ENCODE assay signal across 19 cellular contexts in the genomic region with DNA sequence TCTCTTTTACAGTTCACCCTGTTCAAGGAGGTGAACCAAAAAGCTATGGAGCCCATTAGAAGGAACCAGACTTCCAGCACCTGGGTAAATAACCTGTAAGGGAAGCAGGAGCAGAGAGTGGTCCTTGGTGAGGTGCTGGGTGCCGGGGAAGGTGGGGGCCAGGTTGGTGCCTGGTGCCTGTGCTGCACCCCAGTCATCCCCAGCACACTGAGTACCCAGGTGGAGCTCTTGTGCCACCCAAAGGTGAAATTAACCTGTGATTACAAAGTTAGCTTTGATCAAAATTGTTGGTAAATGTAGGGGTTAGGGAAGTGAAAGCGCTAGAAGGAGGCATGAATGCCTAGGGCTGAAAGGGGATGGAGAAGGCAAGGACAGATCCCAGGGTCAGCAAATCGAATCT. TPM values are rescaled to one million over a fixed set of nuclear protein-coding genes. Genes with fewer than 3 reads are reported as not detected.
DNase-seq lines count a peak whose midpoint lies in the region; ATAC-seq, FAIRE-seq and TF ChIP-seq lines count a peak whose summit lies in the region.
"Had no signal": no experiment of that assay in that cellular context is flagged by ENCODE, and none has a peak within 500 bp of the region (broad histone marks: within the 10 kb centered on the region; RNA-seq: fewer than 3 reads in every experiment).

No MANE protein-coding gene starts in this region.

- DNase-seq in astrocyte (ENCODE audit: low read depth) (no peak), lower lobe of right lung (no peak), suprapubic skin (ENCODE audit: low spot score in 2 of 2) (no peak), kidney (no peak), 8988T (no peak), A673 (ENCODE audit: low spot score) (no peak)
- no peak for DNase-seq in activated CD8-positive, alpha-beta T cell treated with anti-CD3 and anti-CD28 coated beads, Interleukin-2, amount 10 ng/mL, durations not matched to agents 7 days and 5 days
- DNase-seq: activated CD4-positive, alpha-beta T cell treated with anti-CD3 and anti-CD28 coated beads for 1 hour; activated naive CD8-positive, alpha-beta T cell treated with anti-CD3 and anti-CD28 coated beads, Interleukin-2, amount 10 ng/mL, durations not matched to agents 7 days and 5 days; activated T-cell treated with anti-CD3 and anti-CD28 coated beads for 4 hours; DMS79 treated with DMSO at 0.1 percent for 48 hours; glutamatergic neuron; GOT3; posterior cingulate gyrus; SHP77 treated with DMSO at 0.1 percent for 48 hours had no signal

- WGBS in suprapubic skin, result 78% methylated on average over 3 of the region's 3 CpGs

- no peak for TF ChIP-seq POLR2A in suprapubic skin (IDR thresholded peaks at IDR 0.05)

- H2AFZ ChIP-seq in astrocyte (ENCODE audit: low read depth, low read length), result no peak overlapping the region

- no peaks in the 10 kb centered on the region for H3K36me3 Mint-ChIP-seq in astrocyte (ENCODE audit: low read depth, unreplicated experiment)
- H3K36me3 Mint-ChIP-seq in activated CD8-positive, alpha-beta T cell treated with anti-CD3 and anti-CD28 coated beads, Interleukin-2, amount 10 ng/mL, durations not matched to agents 7 days and 5 days (ENCODE audit: low read depth), result no peaks in the 10 kb centered on the region
- H3K36me3 Mint-ChIP-seq: activated naive CD8-positive, alpha-beta T cell treated with anti-CD3 and anti-CD28 coated beads, Interleukin-2, amount 10 ng/mL, durations not matched to agents 7 days and 5 days had no signal

- H3K4me2 ChIP-seq in astrocyte (ENCODE audit: low read length), result peak overlapping the region; percentile 79

- TF ChIP-seq EP300 in suprapubic skin (IDR thresholded peaks at IDR 0.05), result no peak

- H3K4me3 Mint-ChIP-seq in astrocyte (ENCODE audit: unreplicated experiment), result no peak overlapping the region
- no peak overlapping the region for H3K4me3 Mint-ChIP-seq in activated CD8-positive, alpha-beta T cell treated with anti-CD3 and anti-CD28 coated beads, Interleukin-2, amount 10 ng/mL, durations not matched to agents 7 days and 5 days
- H3K4me3 Mint-ChIP-seq: activated naive CD8-positive, alpha-beta T cell treated with anti-CD3 and anti-CD28 coated beads, Interleukin-2, amount 10 ng/mL, durations not matched to agents 7 days and 5 days; central memory CD8-positive, alpha-beta T cell had no signal

- peaks cover 3% of the 10 kb centered on the region for H3K27me3 Mint-ChIP-seq in astrocyte (ENCODE audit: low read depth, unreplicated experiment)
- H3K27me3 Mint-ChIP-seq in activated CD8-positive, alpha-beta T cell treated with anti-CD3 and anti-CD28 coated beads, Interleukin-2, amount 10 ng/mL, durations not matched to agents 7 days and 5 days (ENCODE audit: low read depth), result peaks cover 2% of the 10 kb centered on the region

- no peak overlapping the region for H3K9ac ChIP-seq in astrocyte (ENCODE audit: low read length)
- no peak overlapping the region for H3K9ac ChIP-seq in kidney (ENCODE audit: low read length in 2 of 2)

- H3K79me2 ChIP-seq in astrocyte (ENCODE audit: insufficient read depth, low read length), result no peaks in the 10 kb centered on the region

- CTCF ChIA-PET in activated CD8-positive, alpha-beta T cell treated with anti-CD3 and anti-CD28 coated beads, Interleukin-2, amount 10 ng/mL, durations not matched to agents 7 days and 5 days (lab: Charles Lee), result interaction anchor here (1.5 kb wide), 1 partner anchor 150 kb away, joined by 3 read pairs; no protein-coding TSS in a partner anchor
- CTCF ChIA-PET in A673 (lab: Charles Lee), result no interaction called here

- TF ChIP-seq CTCF in LNCAP (IDR thresholded peaks at IDR 0.05), result peak; percentile 33; the same call in 1 of the 2 replicates
- TF ChIP-seq CTCF in astrocyte (IDR thresholded peaks at IDR 0.05; ENCODE audit: insufficient read depth, low read depth, low read length), result no peak
- TF ChIP-seq CTCF in lower lobe of right lung (IDR thresholded peaks at IDR 0.05), result no peak
- TF ChIP-seq CTCF in suprapubic skin (IDR thresholded peaks at IDR 0.05), result no peak
- TF ChIP-seq CTCF in kidney (IDR thresholded peaks at IDR 0.05; ENCODE audit: borderline replicate concordance, extremely low read depth, insufficient read depth), result no peak
- no peak for TF ChIP-seq CTCF in A673 (conservative IDR thresholded peaks at IDR 0.05; ENCODE audit: low read depth, low read length)

- H3K27ac Mint-ChIP-seq in astrocyte (ENCODE audit: unreplicated experiment), result no peak overlapping the region
- no peak overlapping the region for H3K27ac Mint-ChIP-seq in activated CD8-positive, alpha-beta T cell treated with anti-CD3 and anti-CD28 coated beads, Interleukin-2, amount 10 ng/mL, durations not matched to agents 7 days and 5 days
- H3K27ac Mint-ChIP-seq: activated naive CD8-positive, alpha-beta T cell treated with anti-CD3 and anti-CD28 coated beads, Interleukin-2, amount 10 ng/mL, durations not matched to agents 7 days and 5 days had no signal

- H3K27me3 ChIP-seq in astrocyte (ENCODE audit: insufficient read depth, low read length), result no peaks in the 10 kb centered on the region
- no peaks in the 10 kb centered on the region for H3K27me3 ChIP-seq in lower lobe of right lung (ENCODE audit: low read depth)
- no peaks in the 10 kb centered on the region for H3K27me3 ChIP-seq in suprapubic skin
- no peaks in the 10 kb centered on the region for H3K27me3 ChIP-seq in A673 (replicated peaks; ENCODE audit: insufficient read depth, low read depth, low read length, poor library complexity)

- H3K36me3 ChIP-seq in astrocyte (ENCODE audit: insufficient read depth, low read length) (no peaks in the 10 kb centered on the region), lower lobe of right lung (no peaks in the 10 kb centered on the region), suprapubic skin (no peaks in the 10 kb centered on the region), kidney (ENCODE audit: control insufficient read depth in 1 of 2, insufficient read depth in 2 of 2, low read length in 2 of 2) (no peaks in the 10 kb centered on the region), A673 (ENCODE audit: insufficient read depth, low read length, poor library complexity, severe bottlenecking) (no peaks in the 10 kb centered on the region)

- H3K27ac ChIP-seq in astrocyte (ENCODE audit: low read depth, low read length) (peak overlapping the region; percentile 79), lower lobe of right lung (peak overlapping the region; percentile 69), suprapubic skin (peak overlapping the region; percentile 80), kidney (ENCODE audit: low read depth in 2 of 2, low read length in 2 of 2) (no peak overlapping the region), A673 (ENCODE audit: low read depth, low read length, poor library complexity, severe bottlenecking) (no peak overlapping the region)
- H3K27ac ChIP-seq: C4-2B had no signal

- FAIRE-seq in astrocyte (lab: Jason Lieb, UNC), result no peak
- FAIRE-seq in kidney (lab: Jason Lieb, UNC), result no peak
- FAIRE-seq: islet of Langerhans had no signal

- no peaks in the 10 kb centered on the region for H4K20me1 ChIP-seq in astrocyte (ENCODE audit: insufficient read depth, low read length)

- H3K4me1 Mint-ChIP-seq in astrocyte (ENCODE audit: low read depth, unreplicated experiment), result peaks cover 41% of the 10 kb centered on the region
- peaks cover 3% of the 10 kb centered on the region for H3K4me1 Mint-ChIP-seq in activated CD8-positive, alpha-beta T cell treated with anti-CD3 and anti-CD28 coated beads, Interleukin-2, amount 10 ng/mL, durations not matched to agents 7 days and 5 days (ENCODE audit: low read depth)
- H3K4me1 Mint-ChIP-seq: central memory CD8-positive, alpha-beta T cell had no signal

- H3K4me3 ChIP-seq in astrocyte (ENCODE audit: insufficient read depth, low read depth, low read length) (no peak overlapping the region), lower lobe of right lung (no peak overlapping the region), suprapubic skin (no peak overlapping the region), kidney (ENCODE audit: low read length in 2 of 2) (no peak overlapping the region), A673 (ENCODE audit: low read depth, low read length, poor library complexity, severe bottlenecking) (no peak overlapping the region)

- intact Hi-C loops in lower lobe of right lung (cut with DNase I), result no loop called here
- intact Hi-C loops in kidney (cut with DNase I), result no loop called here
- intact Hi-C loops in A673 (cut with micrococcal nuclease; ENCODE audit: unreplicated experiment), result no loop called here

- no peak for ATAC-seq in lower lobe of right lung
- ATAC-seq in activated CD8-positive, alpha-beta T cell treated with anti-CD3 and anti-CD28 coated beads, Interleukin-2, amount 10 ng/mL, durations not matched to agents 7 days and 5 days, result no peak

- POLR2A ChIA-PET in activated CD8-positive, alpha-beta T cell treated with anti-CD3 and anti-CD28 coated beads, Interleukin-2, amount 10 ng/mL, durations not matched to agents 7 days and 5 days (lab: Charles Lee), result no interaction called here
- POLR2A ChIA-PET in A673 (lab: Charles Lee; ENCODE audit: low non-redundant PET), result no interaction called here

- H3K9me3 Mint-ChIP-seq in astrocyte (ENCODE audit: unreplicated experiment), result no peaks in the 10 kb centered on the region
- no peaks in the 10 kb centered on the region for H3K9me3 Mint-ChIP-seq in activated CD8-positive, alpha-beta T cell treated with anti-CD3 and anti-CD28 coated beads, Interleukin-2, amount 10 ng/mL, durations not matched to agents 7 days and 5 days (ENCODE audit: insufficient read depth)
- H3K9me3 Mint-ChIP-seq: activated naive CD8-positive, alpha-beta T cell treated with anti-CD3 and anti-CD28 coated beads, Interleukin-2, amount 10 ng/mL, durations not matched to agents 7 days and 5 days; central memory CD8-positive, alpha-beta T cell had no signal

- H3K4me1 ChIP-seq in astrocyte (ENCODE audit: insufficient read depth, low read length), result peaks cover 24% of the 10 kb centered on the region
- H3K4me1 ChIP-seq in lower lobe of right lung, result peaks cover 12% of the 10 kb centered on the region
- H3K4me1 ChIP-seq in suprapubic skin, result peaks cover 56% of the 10 kb centered on the region
- H3K4me1 ChIP-seq in kidney (ENCODE audit: control insufficient read depth in 1 of 2, insufficient read depth in 1 of 2, low read depth in 1 of 2, low read length in 2 of 2), result peaks cover 0 to 20% of the 10 kb centered on the region in 2 donors
- H3K4me1 ChIP-seq in A673 (ENCODE audit: insufficient read depth, low read length, poor library complexity, severe bottlenecking), result no peaks in the 10 kb centered on the region

- no TSS peak for BruUV-seq in A673 (replicated peaks; lab: Mats Ljungman, UMichigan)

- no peaks in the 10 kb centered on the region for H3K9me3 ChIP-seq in astrocyte (ENCODE audit: insufficient read depth, low read depth, low read length)
- H3K9me3 ChIP-seq in lower lobe of right lung, result no peaks in the 10 kb centered on the region
- H3K9me3 ChIP-seq in suprapubic skin, result no peaks in the 10 kb centered on the region
- H3K9me3 ChIP-seq in kidney (ENCODE audit: control insufficient read depth in 1 of 2, low read length in 2 of 2), result no peaks in the 10 kb centered on the region
- H3K9me3 ChIP-seq in A673 (ENCODE audit: low read depth, low read length, poor library complexity, severe bottlenecking), result no peaks in the 10 kb centered on the region

RNA-seq across cellular contexts. Expression of a gene that starts 58.6 kb away (rescaled TPM):
- total RNA-seq in astrocyte, result 6.2 and 8.8 TPM in 2 replicates
- 13.4 TPM for total RNA-seq in lower lobe of right lung
- total RNA-seq in suprapubic skin, result 10 to 100 TPM in 2 of 4 donors, 1 to 10 TPM in 2; 7.1 to 23.8 (median 8.8) TPM
- total RNA-seq in kidney, result 8.0 TPM
- polyA plus RNA-seq in kidney (ENCODE audit: insufficient read depth, low read depth, low replicate concordance), result 4.6 TPM
- 1 to 10 TPM; 6.1 to 6.2 TPM for total RNA-seq in activated CD8-positive, alpha-beta T cell treated with anti-CD3 and anti-CD28 coated beads, Interleukin-2, amount 10 ng/mL, durations not matched to agents 7 days and 5 days
- 0.62 and 1.3 TPM in 2 replicates for total RNA-seq in A673 (2021)

Comparison
In these comparisons a context has a peak if more than half of its experiments do, and no peak if none do; other contexts are left out.
1. H3K27ac ChIP-seq: peak in astrocyte (single experiment), lower lobe of right lung (single experiment) and suprapubic skin (single experiment); none in kidney (0 of 2) and A673 (single experiment).